16 cellular contexts compared by ENCODE assay signal in genomic region chr16:18024566-18024965, GRCh38.
A peak's percentile ranks its signal among the peaks of the same experiment; 100 is the strongest.
DNase-seq lines count a peak whose midpoint lies in the region; ATAC-seq lines count a peak whose summit lies in the region.
"Had no signal": no experiment of that assay in that cellular context is flagged by ENCODE, and none has a peak within 500 bp of the region (broad histone marks: within the 10 kb centered on the region; RNA-seq: fewer than 3 reads in every experiment).

No MANE protein-coding gene starts in this region.

- intact Hi-C loops in sciatic nerve (cut with DNase I) = no loop called here

- peak; percentile 19 for DNase-seq in D341Med (ENCODE audit: low spot score)
- DNase-seq in NCI-H524 (lab: John Stamatoyannopoulos, UW) = peak; percentile 86 to 96
- DNase-seq in NCI-H82 treated with DMSO at 0.1 percent for 48 hours (lab: John Stamatoyannopoulos, UW; ENCODE audit: unreplicated experiment) = peak; percentile 20
- no peak for DNase-seq in sciatic nerve (ENCODE audit: low spot score)
- no peak for DNase-seq in effector CD8-positive, alpha-beta T cell (lab: John Stamatoyannopoulos, UW)
- DNase-seq in anterior cingulate cortex (lab: John Stamatoyannopoulos, UW) = no peak
- DNase-seq in NCI-H446 (lab: John Stamatoyannopoulos, UW) = no peak
- DNase-seq: AML-193; Caco-2; CD4-positive, alpha-beta T cell; DMS153; DMS79; GDM1; GOT3; H9 had no signal

- peak; percentile 62 for ATAC-seq in sciatic nerve
- ATAC-seq: HepG2 had no signal

Comparison
In these comparisons a context has a peak if more than half of its experiments do, and no peak if none do; other contexts are left out.
1. DNase-seq: peak in D341Med (single experiment), NCI-H524 (2 of 2) and NCI-H82 treated with DMSO at 0.1 percent for 48 hours (single experiment); none in sciatic nerve (single experiment), effector CD8-positive, alpha-beta T cell (single experiment), anterior cingulate cortex (0 of 58) and NCI-H446 (0 of 2).